In the genomic region with DNA sequence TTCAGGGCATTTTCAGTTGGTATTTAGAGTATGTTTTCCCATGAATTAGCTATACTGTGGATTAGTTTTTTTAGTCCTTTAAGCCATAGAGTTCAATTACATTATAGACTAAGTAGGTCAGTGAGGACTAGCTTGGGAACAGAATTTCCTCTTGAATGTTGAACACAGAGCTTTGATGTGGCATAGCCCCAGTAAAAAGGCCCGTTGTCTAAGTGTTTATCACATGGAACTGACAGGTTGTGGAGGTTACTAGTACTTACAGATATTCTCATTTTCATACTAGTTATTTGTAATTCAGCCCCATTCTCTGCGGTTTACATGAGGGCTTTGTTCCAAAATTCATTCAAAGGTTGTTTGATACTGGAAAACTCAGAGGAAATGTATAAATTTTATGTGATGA, we compare ENCODE assay signal across 29 cellular contexts. TPM values are rescaled to one million over a fixed set of nuclear protein-coding genes. Genes with fewer than 3 reads are reported as not detected.
A peak's percentile ranks its signal among the peaks of the same experiment; 100 is the strongest.
DNase-seq lines count a peak whose midpoint lies in the region; ATAC-seq and TF ChIP-seq lines count a peak whose summit lies in the region.
"Had no signal": no experiment of that assay in that cellular context is flagged by ENCODE, and none has a peak within 500 bp of the region (broad histone marks: within the 10 kb centered on the region; RNA-seq: fewer than 3 reads in every experiment).

No MANE protein-coding gene starts in this region.

- no peak overlapping the region for H3K27ac ChIP-seq in BLaER1 treated with 17β-estradiol and CSF1 and Interleukin-3, amounts not matched to agents 10 nM and 100 nM
- no peak overlapping the region for H3K27ac ChIP-seq in CD8-positive, alpha-beta T cell (ENCODE audit: low read depth, low read length)
- H3K27ac ChIP-seq in stomach: no peak overlapping the region
- H3K27ac ChIP-seq: coronary artery, SJCRH30, upper lobe of left lung had no signal

- H3K27ac Mint-ChIP-seq in CD8-positive, alpha-beta T cell: no peak overlapping the region
- H3K27ac Mint-ChIP-seq in naive thymus-derived CD8-positive, alpha-beta T cell: peak overlapping the region in 3 of 10 donors; percentile 5 to 39 (median 22)
- H3K27ac Mint-ChIP-seq: activated CD4-positive, alpha-beta memory T cell treated with anti-CD3 and anti-CD28 coated beads, Interleukin-2, amount 10 ng/mL, durations not matched to agents 7 days and 5 days; CD14-positive monocyte; H9; mesothelial cell of epicardium; natural killer cell had no signal

- 48 to 63% (median 55%) methylated on average over 2 of the region's 2 CpGs for WGBS in stomach, 5 donors

- H3K27me3 Mint-ChIP-seq in CD8-positive, alpha-beta T cell (ENCODE audit: low read depth): no peaks in the 10 kb centered on the region
- no peaks in the 10 kb centered on the region for H3K27me3 Mint-ChIP-seq in naive thymus-derived CD8-positive, alpha-beta T cell
- H3K27me3 Mint-ChIP-seq: activated CD4-positive, alpha-beta memory T cell treated with anti-CD3 and anti-CD28 coated beads, Interleukin-2, amount 10 ng/mL, durations not matched to agents 7 days and 5 days had no signal

- DNase-seq in CD8-positive, alpha-beta T cell: no peak
- DNase-seq in SW480 (ENCODE audit: low spot score) (peak; percentile 41), stomach (no peak), mucosa of descending colon (no peak)
- DNase-seq in naive thymus-derived CD8-positive, alpha-beta T cell: peak in 2 of 10 donors; percentile 0 to 6
- no peak for DNase-seq in stimulated activated CD4-positive, alpha-beta T cell treated with anti-CD3 and anti-CD28 coated beads, Interleukin-4, amount 100 ng/mL, for 1 hour
- DNase-seq: activated CD4-positive, alpha-beta memory T cell treated with anti-CD3 and anti-CD28 coated beads, Interleukin-2, amount 10 ng/mL, durations not matched to agents 7 days and 5 days; activated naive CD4-positive, alpha-beta T cell; aorta; DMS153; effector memory CD4-positive, alpha-beta T cell; erythroblast; glutamatergic neuron; H9; KBM-7; kidney; MM.1S; natural killer cell; NCI-H1417 treated with DMSO at 0.1 percent for 48 hours; NCI-H345; NCI-H748 treated with DMSO at 0.1 percent for 48 hours; SJCRH30; stimulated activated CD8-positive, alpha-beta memory T cell treated with anti-CD3 and anti-CD28 coated beads, Interleukin-4, amount 100 ng/mL, for 48 hours; upper lobe of left lung had no signal

- no peak overlapping the region for H3K9ac ChIP-seq in BLaER1 treated with 17β-estradiol and CSF1 and Interleukin-3, amounts not matched to agents 10 nM and 100 nM

- H3K9me3 ChIP-seq in BLaER1 treated with 17β-estradiol and CSF1 and Interleukin-3, amounts not matched to agents 10 nM and 100 nM (replicated peaks in 1 of 11): no peaks in the 10 kb centered on the region
- no peaks in the 10 kb centered on the region for H3K9me3 ChIP-seq in CD8-positive, alpha-beta T cell (ENCODE audit: low read length)
- H3K9me3 ChIP-seq in stomach (no peaks in the 10 kb centered on the region), mucosa of descending colon (no peaks in the 10 kb centered on the region)
- H3K9me3 ChIP-seq: SJCRH30, upper lobe of left lung had no signal

- peaks cover 10 to 33% (median 27%) of the 10 kb centered on the region in 11 experiments for H3K36me3 ChIP-seq in BLaER1 treated with 17β-estradiol and CSF1 and Interleukin-3, amounts not matched to agents 10 nM and 100 nM
- peaks cover 10% of the 10 kb centered on the region for H3K36me3 ChIP-seq in CD8-positive, alpha-beta T cell (ENCODE audit: insufficient read depth, low read length)
- H3K36me3 ChIP-seq in stomach (peaks cover 0 to 16% (median 12%) of the 10 kb centered on the region in 4 donors), mucosa of descending colon (ENCODE audit: low read depth) (no peaks in the 10 kb centered on the region)
- H3K36me3 ChIP-seq: SJCRH30 had no signal

- H3K4me3 Mint-ChIP-seq in CD8-positive, alpha-beta T cell: peak overlapping the region; percentile 1
- peak overlapping the region in 7 of 10 donors; percentile 1 to 52 (median 10) for H3K4me3 Mint-ChIP-seq in naive thymus-derived CD8-positive, alpha-beta T cell
- H3K4me3 Mint-ChIP-seq: activated CD4-positive, alpha-beta memory T cell treated with anti-CD3 and anti-CD28 coated beads, Interleukin-2, amount 10 ng/mL, durations not matched to agents 7 days and 5 days; CD14-positive monocyte; H9; mesothelial cell of epicardium; natural killer cell had no signal

- no peak for TF ChIP-seq CTCF in CD8-positive, alpha-beta T cell (IDR thresholded peaks at IDR 0.05)
- no peak for TF ChIP-seq CTCF in stomach (IDR thresholded peaks at IDR 0.05)
- TF ChIP-seq CTCF in mucosa of descending colon (IDR thresholded peaks at IDR 0.05): no peak

- intact Hi-C loops in CD8-positive, alpha-beta T cell (cut with DNase I, micrococcal nuclease): no loop called here
- intact Hi-C loops in stomach (cut with DNase I; ENCODE audit: low total_unique reads): no loop called here
- intact Hi-C loops in mucosa of descending colon (cut with DNase I, micrococcal nuclease): no loop called here

- H3K36me3 Mint-ChIP-seq in CD8-positive, alpha-beta T cell: peaks cover 27% of the 10 kb centered on the region
- peaks cover 0 to 22% (median 2%) of the 10 kb centered on the region in 3 donors for H3K36me3 Mint-ChIP-seq in naive thymus-derived CD8-positive, alpha-beta T cell
- H3K36me3 Mint-ChIP-seq: natural killer cell had no signal

- no peaks in the 10 kb centered on the region for H3K27me3 ChIP-seq in BLaER1 treated with 17β-estradiol and CSF1 and Interleukin-3, amounts not matched to agents 10 nM and 100 nM
- H3K27me3 ChIP-seq in CD8-positive, alpha-beta T cell (ENCODE audit: insufficient read depth, low read length): no peaks in the 10 kb centered on the region
- H3K27me3 ChIP-seq in stomach: no peaks in the 10 kb centered on the region
- H3K27me3 ChIP-seq: SJCRH30, upper lobe of left lung had no signal

- no peak overlapping the region for H3K4me3 ChIP-seq in BLaER1 treated with 17β-estradiol and CSF1 and Interleukin-3, amounts not matched to agents 10 nM and 100 nM
- no peak overlapping the region for H3K4me3 ChIP-seq in CD8-positive, alpha-beta T cell (ENCODE audit: low read depth, low read length)
- no peak overlapping the region for H3K4me3 ChIP-seq in stomach
- no peak overlapping the region for H3K4me3 ChIP-seq in mucosa of descending colon
- H3K4me3 ChIP-seq: coronary artery, SJCRH30, upper lobe of left lung had no signal

- ATAC-seq in CD8-positive, alpha-beta T cell: no peak
- ATAC-seq in naive thymus-derived CD8-positive, alpha-beta T cell: peak; percentile 49 to 60
- ATAC-seq in mucosa of descending colon: no peak
- ATAC-seq: activated CD4-positive, CD25-positive, alpha-beta regulatory T cell treated with anti-CD3 and anti-CD28 coated beads, Interleukin-2, amount 50 U/mL, for 24 hours; natural killer cell had no signal

- no peaks in the 10 kb centered on the region for H3K9me3 Mint-ChIP-seq in CD8-positive, alpha-beta T cell
- no peaks in the 10 kb centered on the region for H3K9me3 Mint-ChIP-seq in naive thymus-derived CD8-positive, alpha-beta T cell
- H3K9me3 Mint-ChIP-seq: activated CD4-positive, alpha-beta memory T cell treated with anti-CD3 and anti-CD28 coated beads, Interleukin-2, amount 10 ng/mL, durations not matched to agents 7 days and 5 days; H9; natural killer cell had no signal

- H3K4me1 ChIP-seq in BLaER1 treated with 17β-estradiol and CSF1 and Interleukin-3, amounts not matched to agents 10 nM and 100 nM: peaks cover 31 to 67% (median 45%) of the 10 kb centered on the region in 10 experiments
- peaks cover 18% of the 10 kb centered on the region for H3K4me1 ChIP-seq in CD8-positive, alpha-beta T cell (ENCODE audit: insufficient read depth, low read length)
- peaks cover 0 to 67% (median 31%) of the 10 kb centered on the region in 4 donors for H3K4me1 ChIP-seq in stomach
- peaks cover 7% of the 10 kb centered on the region for H3K4me1 ChIP-seq in mucosa of descending colon (ENCODE audit: low read depth)

- CTCF ChIA-PET in CD8-positive, alpha-beta T cell (lab: Charles Lee): no interaction called here

- POLR2A ChIA-PET in CD8-positive, alpha-beta T cell (lab: Charles Lee): no interaction called here
- POLR2A ChIA-PET in naive thymus-derived CD8-positive, alpha-beta T cell (lab: Charles Lee): no interaction called here

- H4K20me1 ChIP-seq in BLaER1 treated with 17β-estradiol and CSF1 and Interleukin-3, amounts not matched to agents 10 nM and 100 nM: peaks cover 0 to 82% (median 22%) of the 10 kb centered on the region in 11 experiments; a peak in 13 of 22 replicates

- TF ChIP-seq EP300 in stomach (IDR thresholded peaks at IDR 0.05): no peak

- TF ChIP-seq POLR2A in stomach (IDR thresholded peaks at IDR 0.05): no peak

- peaks cover 56% of the 10 kb centered on the region for H3K4me1 Mint-ChIP-seq in CD8-positive, alpha-beta T cell (ENCODE audit: low read depth)
- peaks cover 8 to 56% (median 43%) of the 10 kb centered on the region in 4 donors for H3K4me1 Mint-ChIP-seq in naive thymus-derived CD8-positive, alpha-beta T cell

- peak overlapping the region in 7 of 11 experiments; percentile 7 to 58 (median 40); a peak in 10 of 22 replicates for H3K4me2 ChIP-seq in BLaER1 treated with 17β-estradiol and CSF1 and Interleukin-3, amounts not matched to agents 10 nM and 100 nM

RNA-seq across cellular contexts. Expression of a gene that starts 6.2 kb away (rescaled TPM):
- 10 to 100 TPM; 10.9 to 11.8 TPM for total RNA-seq in CD8-positive, alpha-beta T cell
- total RNA-seq in naive thymus-derived CD8-positive, alpha-beta T cell: 10 to 100 TPM; 24.0 to 25.6 TPM
- 10 to 100 TPM; 21.7 to 28.2 (median 23.3) TPM for polyA plus RNA-seq in naive thymus-derived CD8-positive, alpha-beta T cell
- 10 to 100 TPM in 3 of 5 donors, 1 to 10 TPM in 2; 6.7 to 37.8 (median 11.1) TPM for total RNA-seq in stomach
- polyA plus RNA-seq in stomach: 10 to 100 TPM in 1 of 3 donors, 1 to 10 TPM in 2; 9.5 to 11.9 (median 9.6) TPM
- 10 to 100 TPM; 14.6 to 27.8 (median 14.8) TPM for total RNA-seq in mucosa of descending colon

Comparison
In these comparisons a context has a peak if more than half of its experiments do, and no peak if none do; other contexts are left out.
1. ATAC-seq: peak in naive thymus-derived CD8-positive, alpha-beta T cell (2 of 2); none in CD8-positive, alpha-beta T cell (single experiment) and mucosa of descending colon (single experiment).